In genomic region chr18:78981652-78981955, GRCh38 we compare ENCODE assay signal across 15 cellular contexts. TPM values are rescaled to one million over a fixed set of nuclear protein-coding genes. Genes with fewer than 3 reads are reported as not detected.
DNase-seq lines count a peak whose midpoint lies in the region; ATAC-seq and TF ChIP-seq lines count a peak whose summit lies in the region.
"Had no signal": no experiment of that assay in that cellular context is flagged by ENCODE, and none has a peak within 500 bp of the region (broad histone marks: within the 10 kb centered on the region; RNA-seq: fewer than 3 reads in every experiment).

No MANE protein-coding gene starts in this region.

- no peaks in the 10 kb centered on the region for H3K79me2 ChIP-seq in hepatocyte
- H3K79me2 ChIP-seq in osteoblast (ENCODE audit: insufficient read depth, low read length) = no peaks in the 10 kb centered on the region

- DNase-seq in activated CD4-positive, alpha-beta T cell treated with anti-CD3 and anti-CD28 coated beads, Interleukin-2, amount 10 ng/mL, durations not matched to agents 7 days and 5 days = no peak
- DNase-seq in activated CD4-positive, alpha-beta T cell treated with anti-CD3 and anti-CD28 coated beads, Interleukin-2, amount 50 U/mL, for 48 hours = no peak
- DNase-seq in activated B cell treated with CpG ODN at 0.5 μM for 24 hours (no peak), hepatocyte (ENCODE audit: low spot score) (no peak), osteoblast (ENCODE audit: insufficient read length, low spot score, missing footprints) (peak; percentile 88)
- DNase-seq: ACHN, DMS53, NCI-H2029, SJCRH30, uterus had no signal

- H2AFZ ChIP-seq in hepatocyte = no peak overlapping the region
- H2AFZ ChIP-seq in osteoblast (ENCODE audit: low read length) = no peak overlapping the region

- POLR2A ChIA-PET in activated CD4-positive, alpha-beta T cell treated with anti-CD3 and anti-CD28 coated beads, Interleukin-2, amount 10 ng/mL, durations not matched to agents 7 days and 5 days (lab: Charles Lee) = no interaction called here
- POLR2A ChIA-PET in activated B cell treated with CpG ODN at 0.5 μM for 24 hours (lab: Charles Lee) = no interaction called here

- H3K9me3 ChIP-seq in hepatocyte (ENCODE audit: low read depth) = no peaks in the 10 kb centered on the region
- H3K9me3 ChIP-seq in osteoblast (ENCODE audit: low read depth, low read length) = peaks cover 2% of the 10 kb centered on the region
- H3K9me3 ChIP-seq: SJCRH30, uterus had no signal

- H3K4me1 Mint-ChIP-seq in activated CD4-positive, alpha-beta T cell treated with anti-CD3 and anti-CD28 coated beads, Interleukin-2, amount 10 ng/mL, durations not matched to agents 7 days and 5 days = peaks cover 14% of the 10 kb centered on the region
- peaks cover 9% of the 10 kb centered on the region for H3K4me1 Mint-ChIP-seq in activated B cell treated with CpG ODN at 0.5 μM for 24 hours

- H3K4me3 ChIP-seq in hepatocyte (no peak overlapping the region), osteoblast (ENCODE audit: insufficient read depth, low read length) (no peak overlapping the region)
- H3K4me3 ChIP-seq: SJCRH30, uterus had no signal

- H3K4me1 ChIP-seq in hepatocyte (ENCODE audit: insufficient read depth) (peaks cover 5% of the 10 kb centered on the region), osteoblast (ENCODE audit: insufficient read depth, low read length) (no peaks in the 10 kb centered on the region)
- H3K4me1 ChIP-seq: SJCRH30 had no signal

- peak overlapping the region; percentile 76 for H3K27ac Mint-ChIP-seq in activated CD4-positive, alpha-beta T cell treated with anti-CD3 and anti-CD28 coated beads, Interleukin-2, amount 10 ng/mL, durations not matched to agents 7 days and 5 days
- peak overlapping the region; percentile 27 for H3K27ac Mint-ChIP-seq in activated B cell treated with CpG ODN at 0.5 μM for 24 hours
- H3K27ac Mint-ChIP-seq: activated T-helper 17 cell treated with anti-CD3 and anti-CD28 coated beads, Interleukin-2, amount 50 U/mL, for 72 hours had no signal

- H3K4me3 Mint-ChIP-seq in activated CD4-positive, alpha-beta T cell treated with anti-CD3 and anti-CD28 coated beads, Interleukin-2, amount 10 ng/mL, durations not matched to agents 7 days and 5 days = no peak overlapping the region
- peak overlapping the region; percentile 33 for H3K4me3 Mint-ChIP-seq in activated B cell treated with CpG ODN at 0.5 μM for 24 hours
- H3K4me3 Mint-ChIP-seq: activated T-helper 17 cell treated with anti-CD3 and anti-CD28 coated beads, Interleukin-2, amount 50 U/mL, for 72 hours had no signal

- CTCF ChIA-PET in activated CD4-positive, alpha-beta T cell treated with anti-CD3 and anti-CD28 coated beads, Interleukin-2, amount 10 ng/mL, durations not matched to agents 7 days and 5 days (lab: Charles Lee) = no interaction called here
- CTCF ChIA-PET in activated B cell treated with CpG ODN at 0.5 μM for 24 hours (lab: Charles Lee) = no interaction called here

- WGBS in hepatocyte (ENCODE audit: low lambda C conversion rate, missing lambda C conversion rate) = 14% methylated on average over 5 of the region's 5 CpGs

- H3K9me3 Mint-ChIP-seq in activated CD4-positive, alpha-beta T cell treated with anti-CD3 and anti-CD28 coated beads, Interleukin-2, amount 10 ng/mL, durations not matched to agents 7 days and 5 days = peaks cover 5% of the 10 kb centered on the region
- H3K9me3 Mint-ChIP-seq in activated B cell treated with CpG ODN at 0.5 μM for 24 hours = no peaks in the 10 kb centered on the region
- H3K9me3 Mint-ChIP-seq: activated T-helper 17 cell treated with anti-CD3 and anti-CD28 coated beads, Interleukin-2, amount 50 U/mL, for 72 hours had no signal

- intact Hi-C loops in activated B cell treated with CpG ODN at 0.5 μM for 24 hours (cut with micrococcal nuclease) = loop anchor here (10.0 kb wide), 1 partner anchor 663 kb away; no protein-coding TSS in a partner anchor

- peaks cover 69% of the 10 kb centered on the region for H3K27me3 Mint-ChIP-seq in activated CD4-positive, alpha-beta T cell treated with anti-CD3 and anti-CD28 coated beads, Interleukin-2, amount 10 ng/mL, durations not matched to agents 7 days and 5 days
- peaks cover 52% of the 10 kb centered on the region for H3K27me3 Mint-ChIP-seq in activated B cell treated with CpG ODN at 0.5 μM for 24 hours

- H4K20me1 ChIP-seq in hepatocyte (ENCODE audit: insufficient read depth, poor library complexity, severe bottlenecking) = no peaks in the 10 kb centered on the region
- no peaks in the 10 kb centered on the region for H4K20me1 ChIP-seq in osteoblast (ENCODE audit: insufficient read depth, low read length)

- peaks cover 7% of the 10 kb centered on the region for H3K36me3 Mint-ChIP-seq in activated CD4-positive, alpha-beta T cell treated with anti-CD3 and anti-CD28 coated beads, Interleukin-2, amount 10 ng/mL, durations not matched to agents 7 days and 5 days (ENCODE audit: low read depth)
- no peaks in the 10 kb centered on the region for H3K36me3 Mint-ChIP-seq in activated B cell treated with CpG ODN at 0.5 μM for 24 hours (ENCODE audit: low read depth)

- peaks cover 85% of the 10 kb centered on the region for H3K27me3 ChIP-seq in hepatocyte
- H3K27me3 ChIP-seq in osteoblast (ENCODE audit: insufficient read depth, low read length) = peaks cover 75% of the 10 kb centered on the region
- H3K27me3 ChIP-seq: SJCRH30 had no signal

- H3K4me2 ChIP-seq in hepatocyte (peak overlapping the region; percentile 80), osteoblast (ENCODE audit: insufficient read depth, low read length) (no peak overlapping the region)

- TF ChIP-seq CTCF in activated B cell treated with CpG ODN at 0.5 μM for 24 hours (IDR thresholded peaks at IDR 0.05) = no peak
- no peak for TF ChIP-seq CTCF in hepatocyte (IDR thresholded peaks at IDR 0.05; ENCODE audit: poor library complexity)
- no peak for TF ChIP-seq CTCF in osteoblast (IDR thresholded peaks at IDR 0.05; ENCODE audit: extremely low read depth, low read depth, low read length)

- no peak for ATAC-seq in activated B cell treated with CpG ODN at 0.5 μM for 24 hours (ENCODE audit: low read depth)
- ATAC-seq in HG03442 (IDR thresholded peaks at IDR 0.05; ENCODE audit: unreplicated experiment) = no peak
- ATAC-seq in GM19324 (IDR thresholded peaks at IDR 0.05; ENCODE audit: low FRiP score, unreplicated experiment) = no peak
- no peak for ATAC-seq in GM18502 (IDR thresholded peaks at IDR 0.05; ENCODE audit: poor library complexity, unreplicated experiment)
- ATAC-seq: activated T-helper 17 cell treated with anti-CD3 and anti-CD28 coated beads, Interleukin-2, amount 50 U/mL, for 72 hours had no signal

- H3K9me2 ChIP-seq in hepatocyte (replicated peaks; ENCODE audit: insufficient read depth) = no peaks in the 10 kb centered on the region

- no peaks in the 10 kb centered on the region for H3K36me3 ChIP-seq in hepatocyte (replicated peaks; ENCODE audit: insufficient read depth, low read depth)
- H3K36me3 ChIP-seq in osteoblast (ENCODE audit: insufficient read depth, low read length) = no peaks in the 10 kb centered on the region
- H3K36me3 ChIP-seq: SJCRH30, uterus had no signal

- H3K27ac ChIP-seq in hepatocyte (no peak overlapping the region), osteoblast (ENCODE audit: low read depth, low read length) (no peak overlapping the region)
- H3K27ac ChIP-seq: SJCRH30, uterus had no signal

RNA-seq across cellular contexts. Expression of gene SALL3, which starts 2.0 kb away (rescaled TPM):
- total RNA-seq in activated CD4-positive, alpha-beta T cell treated with anti-CD3 and anti-CD28 coated beads, Interleukin-2, amount 10 ng/mL, durations not matched to agents 7 days and 5 days = not detected
- total RNA-seq in activated B cell treated with CpG ODN at 0.5 μM for 24 hours = not detected in 2 replicates
- total RNA-seq in hepatocyte = 0.30 and 0.48 TPM in 2 replicates
- polyA plus RNA-seq in hepatocyte = 0.54 and 1.1 TPM in 2 replicates
- not detected in 2 replicates for total RNA-seq in osteoblast
- total RNA-seq: activated T-helper 17 cell treated with anti-CD3 and anti-CD28 coated beads, Interleukin-2, amount 50 U/mL, for 72 hours; mesenteric fat pad; SJCRH30 had no signal
